In the genomic region with DNA sequence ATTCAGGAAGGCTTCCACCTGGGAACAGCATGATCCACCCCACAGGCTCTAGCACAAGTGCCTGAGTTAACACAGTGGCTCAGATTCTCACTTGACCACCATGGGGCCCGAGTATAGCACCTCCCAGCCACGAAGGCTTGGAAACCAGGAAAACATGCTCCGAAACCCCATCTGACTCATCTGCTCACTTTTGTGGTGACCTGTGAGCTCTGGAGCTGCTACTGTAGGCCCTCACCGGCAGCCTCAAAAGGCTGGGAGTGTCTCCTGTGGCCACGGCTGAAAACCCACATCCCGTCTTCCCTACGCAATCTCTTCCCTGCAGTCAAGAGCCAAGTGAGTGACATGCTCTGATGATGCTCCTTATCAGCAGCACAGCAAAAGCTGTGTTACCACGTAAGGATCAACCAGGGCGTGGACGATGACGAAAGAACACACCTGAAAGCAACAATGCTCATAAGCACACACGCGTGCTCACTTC, we compare ENCODE assay signal across 1 cellular context.
A peak's percentile ranks its signal among the peaks of the same experiment; 100 is the strongest.
TF ChIP-seq lines count a peak whose summit lies in the region.

No MANE protein-coding gene starts in this region.

TF ChIP-seq in GM12878, 131 proteins besides CTCF, POLR2A, EP300 and RAD21 (continued from another document):
- TF ChIP-seq, protein P1, sequence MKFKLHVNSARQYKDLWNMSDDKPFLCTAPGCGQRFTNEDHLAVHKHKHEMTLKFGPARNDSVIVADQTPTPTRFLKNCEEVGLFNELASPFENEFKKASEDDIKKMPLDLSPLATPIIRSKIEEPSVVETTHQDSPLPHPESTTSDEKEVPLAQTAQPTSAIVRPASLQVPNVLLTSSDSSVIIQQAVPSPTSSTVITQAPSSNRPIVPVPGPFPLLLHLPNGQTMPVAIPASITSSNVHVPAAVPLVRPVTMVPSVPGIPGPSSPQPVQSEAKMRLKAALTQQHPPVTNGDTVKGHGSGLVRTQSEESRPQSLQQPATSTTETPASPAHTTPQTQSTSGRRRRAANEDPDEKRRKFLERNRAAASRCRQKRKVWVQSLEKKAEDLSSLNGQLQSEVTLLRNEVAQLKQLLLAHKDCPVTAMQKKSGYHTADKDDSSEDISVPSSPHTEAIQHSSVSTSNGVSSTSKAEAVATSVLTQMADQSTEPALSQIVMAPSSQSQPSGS (IDR thresholded peaks at IDR 0.05; ENCODE audit: low read length): peak; percentile 59; the same call in 1 of the 2 replicates
- TF ChIP-seq ZNF217 (IDR thresholded peaks at IDR 0.05): no peak
- TF ChIP-seq ZNF207 (IDR thresholded peaks at IDR 0.05; ENCODE audit: borderline replicate concordance): no peak
- peak; percentile 86 for TF ChIP-seq NFIC (IDR thresholded peaks at IDR 0.05; ENCODE audit: low read depth, low read length)
- TF ChIP-seq SMAD5 (IDR thresholded peaks at IDR 0.05; ENCODE audit: low read depth): no peak
- no peak for TF ChIP-seq EGR1 (IDR thresholded peaks at IDR 0.05; ENCODE audit: borderline replicate concordance in 1 of 2, low read depth in 2 of 2, low read length in 2 of 2)
- TF ChIP-seq EED (IDR thresholded peaks at IDR 0.05; ENCODE audit: low read depth): peak; percentile 100
- no peak for TF ChIP-seq SREBF1 (IDR thresholded peaks at IDR 0.05; ENCODE audit: low read length)
